ENCODE assay signal across 1 cellular context in genomic region chr10:119725550-119726290, GRCh38.
TF ChIP-seq lines count a peak whose summit lies in the region.

TSS of gene INPP5F (plus strand) at chr10:119726050. CDS start at chr10:119726263, 213 bp downstream.

TF ChIP-seq in HepG2, 621 proteins besides CTCF, POLR2A, EP300 and RAD21 (continued from another document and continues in another):
- TF ChIP-seq TEF (CRISPR knock-in tag; IDR thresholded peaks at IDR 0.05) (no peak), ZFY (CRISPR knock-in tag; IDR thresholded peaks at IDR 0.05) (peak; percentile 96), TGIF2 (CRISPR knock-in tag; IDR thresholded peaks at IDR 0.05) (peak; percentile 35; the same call in 1 of the 2 replicates), ZNF326 (CRISPR knock-in tag; IDR thresholded peaks at IDR 0.05; ENCODE audit: borderline replicate concordance) (no peak), RBM22 (optimal IDR thresholded peaks at IDR 0.05; ENCODE audit: low read length) (no peak), ZBTB7B (CRISPR knock-in tag; IDR thresholded peaks at IDR 0.05) (peak; percentile 86), ZBTB14 (CRISPR knock-in tag; IDR thresholded peaks at IDR 0.05) (no peak; the same call in 1 of the 2 replicates), ZNF101 (CRISPR knock-in tag; IDR thresholded peaks at IDR 0.05; ENCODE audit: borderline replicate concordance, low read depth) (no peak), ZNF770 (CRISPR knock-in tag; IDR thresholded peaks at IDR 0.05) (peak; percentile 19; the same call in 1 of the 2 replicates), ZNF614 (CRISPR knock-in tag; IDR thresholded peaks at IDR 0.05; ENCODE audit: borderline replicate concordance) (0 out of 2 replicates have a peak, but pooled peaks have one; percentile 26), SAFB2 (CRISPR knock-in tag; IDR thresholded peaks at IDR 0.05; ENCODE audit: borderline replicate concordance, low read depth) (peak; percentile 68; the same call in 1 of the 2 replicates), PHF8 (CRISPR knock-in tag; IDR thresholded peaks at IDR 0.05) (peak; percentile 95), CREB1 (IDR thresholded peaks at IDR 0.05) (peak; percentile 7; the same call in 1 of the 2 replicates), CREB1 (CRISPR knock-in tag; IDR thresholded peaks at IDR 0.05) (no peak), ZNF670 (CRISPR knock-in tag; IDR thresholded peaks at IDR 0.05; ENCODE audit: borderline replicate concordance) (0 out of 2 replicates have a peak, but pooled peaks have one; percentile 15), ARNT2 (CRISPR knock-in tag; IDR thresholded peaks at IDR 0.05; ENCODE audit: low read depth) (peak; percentile 45; the same call in 1 of the 2 replicates), IRX3 (CRISPR knock-in tag; IDR thresholded peaks at IDR 0.05; ENCODE audit: borderline replicate concordance, low read depth) (no peak), ZMYM2 (CRISPR knock-in tag; IDR thresholded peaks at IDR 0.05) (no peak), PTBP1 (IDR thresholded peaks at IDR 0.05; ENCODE audit: low read depth, low read length, poor library complexity, severe bottlenecking) (peak; percentile 50), ZFP41 (CRISPR knock-in tag; IDR thresholded peaks at IDR 0.05; ENCODE audit: borderline replicate concordance) (no peak), SP2 (CRISPR knock-in tag; IDR thresholded peaks at IDR 0.05) (peak; percentile 4; the same call in 1 of the 2 replicates), GZF1 (CRISPR knock-in tag; IDR thresholded peaks at IDR 0.05) (peak; percentile 55; the same call in 1 of the 2 replicates), FOXP4 (CRISPR knock-in tag; IDR thresholded peaks at IDR 0.05) (no peak), SNAPC5 (CRISPR knock-in tag; IDR thresholded peaks at IDR 0.05; ENCODE audit: borderline replicate concordance) (no peak), ZNF646 (CRISPR knock-in tag; IDR thresholded peaks at IDR 0.05) (no peak), ZNF160 (CRISPR knock-in tag; IDR thresholded peaks at IDR 0.05) (no peak), ZFP36L2 (CRISPR knock-in tag; IDR thresholded peaks at IDR 0.05) (no peak), ZUFSP (CRISPR knock-in tag; IDR thresholded peaks at IDR 0.05; ENCODE audit: borderline replicate concordance) (no peak), ZNF761 (CRISPR knock-in tag; conservative IDR thresholded peaks at IDR 0.05) (no peak; the same call in 1 of the 2 replicates), ZBTB46 (CRISPR knock-in tag; IDR thresholded peaks at IDR 0.05; ENCODE audit: borderline replicate concordance) (no peak), ZNF205 (CRISPR knock-in tag; IDR thresholded peaks at IDR 0.05) (no peak; the same call in 1 of the 2 replicates), ETV5 (CRISPR knock-in tag; IDR thresholded peaks at IDR 0.05; ENCODE audit: borderline replicate concordance) (peak; percentile 83), ELF3 (CRISPR knock-in tag; IDR thresholded peaks at IDR 0.05) (peak; percentile 66), ZNF703 (CRISPR knock-in tag; IDR thresholded peaks at IDR 0.05; ENCODE audit: borderline replicate concordance) (no peak), SRY (CRISPR knock-in tag; IDR thresholded peaks at IDR 0.05) (peak; percentile 59; the same call in 1 of the 2 replicates), NCOA1 (CRISPR knock-in tag; IDR thresholded peaks at IDR 0.05) (no peak), NR2F1 (CRISPR knock-in tag; IDR thresholded peaks at IDR 0.05) (no peak), ZNF780A (CRISPR knock-in tag; IDR thresholded peaks at IDR 0.05) (no peak), MIXL1 (CRISPR knock-in tag; IDR thresholded peaks at IDR 0.05) (no peak), ZNF772 (CRISPR knock-in tag; IDR thresholded peaks at IDR 0.05) (peak; percentile 63; the same call in 1 of the 2 replicates), ZNF333 (CRISPR knock-in tag; IDR thresholded peaks at IDR 0.05; ENCODE audit: borderline replicate concordance) (no peak), MED8 (CRISPR knock-in tag; IDR thresholded peaks at IDR 0.05; ENCODE audit: insufficient replicate concordance) (peak; percentile 48), ELF1 (CRISPR knock-in tag; IDR thresholded peaks at IDR 0.05) (peak; percentile 38), HDAC2 (CRISPR knock-in tag; IDR thresholded peaks at IDR 0.05) (no peak)
